Comparison of ENCODE assay signal across 10 cellular contexts in genomic region chr6:103797738-103798137, GRCh38.
DNase-seq lines count a peak whose midpoint lies in the region; ATAC-seq and TF ChIP-seq lines count a peak whose summit lies in the region.
"Had no signal": no experiment of that assay in that cellular context is flagged by ENCODE, and none has a peak within 500 bp of the region (broad histone marks: within the 10 kb centered on the region; RNA-seq: fewer than 3 reads in every experiment).

No MANE protein-coding gene starts in this region.

- ATAC-seq in right cardiac atrium, result no peak
- ATAC-seq in upper lobe of right lung, result no peak
- ATAC-seq in activated CD4-positive, alpha-beta T cell treated with anti-CD3 and anti-CD28 coated beads for 36 hours, result no peak
- ATAC-seq in GM19463 (IDR thresholded peaks at IDR 0.05; ENCODE audit: unreplicated experiment), result no peak
- ATAC-seq: K562 had no signal

- no peaks in the 10 kb centered on the region for H3K4me1 Mint-ChIP-seq in activated CD4-positive, alpha-beta T cell treated with anti-CD3 and anti-CD28 coated beads for 36 hours

- no peaks in the 10 kb centered on the region for H3K36me3 Mint-ChIP-seq in activated CD4-positive, alpha-beta T cell treated with anti-CD3 and anti-CD28 coated beads for 36 hours (ENCODE audit: low read depth)

- H3K9me3 ChIP-seq in left ventricle myocardium inferior (replicated peaks) (peaks cover 18% of the 10 kb centered on the region), right cardiac atrium (ENCODE audit: control insufficient read depth, low read length) (no peaks in the 10 kb centered on the region), upper lobe of right lung (no peaks in the 10 kb centered on the region)

- H3K27me3 ChIP-seq in left ventricle myocardium inferior (ENCODE audit: low read depth) (no peaks in the 10 kb centered on the region), right cardiac atrium (ENCODE audit: control insufficient read depth, insufficient read depth) (no peaks in the 10 kb centered on the region), dorsolateral prefrontal cortex (peaks cover 0 to 4% (median 0%) of the 10 kb centered on the region in 45 donors), upper lobe of right lung (no peaks in the 10 kb centered on the region)

- 54% methylated on average over 1 of the region's 1 CpG for WGBS in right cardiac atrium
- 47 to 58% methylated on average over 1 of the region's 1 CpG for WGBS in lower leg skin, 2 donors

- no peaks in the 10 kb centered on the region for H3K27me3 Mint-ChIP-seq in activated CD4-positive, alpha-beta T cell treated with anti-CD3 and anti-CD28 coated beads for 36 hours
- H3K27me3 Mint-ChIP-seq: dendritic cell treated with granulocyte-macrophage colony-stimulating factor and Interleukin-4, amounts not matched to agents 40 ng/mL and 50 ng/mL, for 4 days had no signal

- H3K27ac ChIP-seq in left ventricle myocardium inferior (replicated peaks) (no peak overlapping the region), right cardiac atrium (ENCODE audit: low read length) (no peak overlapping the region), dorsolateral prefrontal cortex (peak overlapping the region in 1 of 59 donors; percentile 72), upper lobe of right lung (no peak overlapping the region)

- no peak overlapping the region for H3K4me3 Mint-ChIP-seq in activated CD4-positive, alpha-beta T cell treated with anti-CD3 and anti-CD28 coated beads for 36 hours
- H3K4me3 Mint-ChIP-seq: dendritic cell treated with granulocyte-macrophage colony-stimulating factor and Interleukin-4, amounts not matched to agents 40 ng/mL and 50 ng/mL, for 4 days had no signal

- H3K4me3 ChIP-seq in left ventricle myocardium inferior (no peak overlapping the region), right cardiac atrium (ENCODE audit: low read length) (no peak overlapping the region), dorsolateral prefrontal cortex (no peak overlapping the region), upper lobe of right lung (no peak overlapping the region), lower leg skin (ENCODE audit: low read depth, poor library complexity, severe bottlenecking) (no peak overlapping the region)
- H3K4me3 ChIP-seq: K562 had no signal

- H3K36me3 ChIP-seq in left ventricle myocardium inferior, result no peaks in the 10 kb centered on the region
- no peaks in the 10 kb centered on the region for H3K36me3 ChIP-seq in upper lobe of right lung

- H3K27ac Mint-ChIP-seq in activated CD4-positive, alpha-beta T cell treated with anti-CD3 and anti-CD28 coated beads for 36 hours, result no peak overlapping the region
- H3K27ac Mint-ChIP-seq: dendritic cell treated with granulocyte-macrophage colony-stimulating factor and Interleukin-4, amounts not matched to agents 40 ng/mL and 50 ng/mL, for 4 days had no signal

- peaks cover 2% of the 10 kb centered on the region for H3K9me3 Mint-ChIP-seq in activated CD4-positive, alpha-beta T cell treated with anti-CD3 and anti-CD28 coated beads for 36 hours (ENCODE audit: low read depth)
- H3K9me3 Mint-ChIP-seq: dendritic cell treated with granulocyte-macrophage colony-stimulating factor and Interleukin-4, amounts not matched to agents 40 ng/mL and 50 ng/mL, for 4 days had no signal

- no peak for TF ChIP-seq POLR2A in lower leg skin (IDR thresholded peaks at IDR 0.05)

- TF ChIP-seq CTCF in left ventricle myocardium inferior (IDR thresholded peaks at IDR 0.05; ENCODE audit: borderline replicate concordance), result peak; percentile 16
- peak in 54 of 56 donors; percentile 17 to 61 (median 42) for TF ChIP-seq CTCF in dorsolateral prefrontal cortex (IDR thresholded peaks at IDR 0.05 in 54 of 56, conservative IDR thresholded peaks at IDR 0.05 in 2 of 56; ENCODE audit: low read depth in 1 of 56, partially characterized antibody in 56 of 56)
- peak; percentile 38 for TF ChIP-seq CTCF in upper lobe of right lung (IDR thresholded peaks at IDR 0.05)
- TF ChIP-seq CTCF in lower leg skin (IDR thresholded peaks at IDR 0.05), result no peak

- POLR2A ChIA-PET in activated CD4-positive, alpha-beta T cell treated with anti-CD3 and anti-CD28 coated beads for 36 hours (lab: Charles Lee), result no interaction called here

- no peak for DNase-seq in left ventricle myocardium inferior
- no peak for DNase-seq in right cardiac atrium
- peak; percentile 47 for DNase-seq in NCI-H748 (lab: John Stamatoyannopoulos, UW; ENCODE audit: unreplicated experiment)
- no peak for DNase-seq in dorsolateral prefrontal cortex
- no peak for DNase-seq in upper lobe of right lung
- DNase-seq in activated CD4-positive, alpha-beta T cell treated with anti-CD3 and anti-CD28 coated beads for 36 hours, result no peak
- DNase-seq in lower leg skin (ENCODE audit: low spot score in 2 of 2), result no peak

- CTCF ChIA-PET in activated CD4-positive, alpha-beta T cell treated with anti-CD3 and anti-CD28 coated beads for 36 hours (lab: Charles Lee), result interaction anchor here (0.6 to 0.9 kb wide), 3 partner anchors 11 to 928 kb away, joined by 3 read pairs; no protein-coding TSS in a partner anchor

- H3K4me1 ChIP-seq in left ventricle myocardium inferior (no peaks in the 10 kb centered on the region), right cardiac atrium (ENCODE audit: control insufficient read depth, insufficient read depth, low read length) (no peaks in the 10 kb centered on the region), upper lobe of right lung (no peaks in the 10 kb centered on the region)

- intact Hi-C loops in left ventricle myocardium inferior (cut with micrococcal nuclease), result no loop called here
- intact Hi-C loops in right cardiac atrium (cut with DNase I), result no loop called here
- intact Hi-C loops in dorsolateral prefrontal cortex (cut with DNase I), result no loop called here
- intact Hi-C loops in upper lobe of right lung (cut with DNase I), result no loop called here
- intact Hi-C loops in activated CD4-positive, alpha-beta T cell treated with anti-CD3 and anti-CD28 coated beads for 36 hours (cut with DNase I, micrococcal nuclease), result no loop called here
- intact Hi-C loops in lower leg skin (cut with DNase I; ENCODE audit: low total_unique reads), result no loop called here

Comparison
In these comparisons a context has a peak if more than half of its experiments do, and no peak if none do; other contexts are left out.
1. CTCF ChIP-seq: peak in left ventricle myocardium inferior (single experiment), dorsolateral prefrontal cortex (54 of 56) and upper lobe of right lung (single experiment); none in lower leg skin (0 of 3).